5 cellular contexts compared by ENCODE assay signal in the genomic region with DNA sequence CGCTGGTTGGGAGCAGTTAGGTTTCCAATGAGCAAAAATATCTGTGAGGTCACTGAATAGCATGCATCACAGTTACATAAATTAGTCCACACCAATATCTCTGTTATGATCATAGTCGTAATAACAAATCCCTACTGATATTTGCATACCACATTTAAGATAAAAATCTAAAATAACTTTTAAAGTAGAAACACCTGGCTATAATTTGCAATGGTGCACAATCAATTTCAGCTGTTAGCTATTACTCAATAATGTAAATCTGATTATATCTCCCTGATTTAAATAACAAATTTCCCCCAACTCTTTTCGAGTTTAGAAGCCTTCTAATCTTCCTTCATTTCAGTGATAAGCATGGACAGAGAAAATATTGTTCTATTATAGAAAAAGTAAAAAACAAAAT.
"Had no signal": no experiment of that assay in that cellular context is flagged by ENCODE, and none has a peak within 500 bp of the region (broad histone marks: within the 10 kb centered on the region; RNA-seq: fewer than 3 reads in every experiment).

No MANE protein-coding gene starts in this region.

- H3K4me1 Mint-ChIP-seq: GM23338, H9 had no signal

- H3K4me3 Mint-ChIP-seq: GM23338, H9, IgD-negative memory B cell had no signal

- H3K9me3 Mint-ChIP-seq: GM23338, H9 had no signal

- ATAC-seq: GM23338, HepG2 had no signal

- DNase-seq: H9, HCEC 1CT had no signal

- H3K27ac Mint-ChIP-seq: GM23338, H9, IgD-negative memory B cell had no signal
